ENCODE assay signal across 27 cellular contexts in the genomic region with DNA sequence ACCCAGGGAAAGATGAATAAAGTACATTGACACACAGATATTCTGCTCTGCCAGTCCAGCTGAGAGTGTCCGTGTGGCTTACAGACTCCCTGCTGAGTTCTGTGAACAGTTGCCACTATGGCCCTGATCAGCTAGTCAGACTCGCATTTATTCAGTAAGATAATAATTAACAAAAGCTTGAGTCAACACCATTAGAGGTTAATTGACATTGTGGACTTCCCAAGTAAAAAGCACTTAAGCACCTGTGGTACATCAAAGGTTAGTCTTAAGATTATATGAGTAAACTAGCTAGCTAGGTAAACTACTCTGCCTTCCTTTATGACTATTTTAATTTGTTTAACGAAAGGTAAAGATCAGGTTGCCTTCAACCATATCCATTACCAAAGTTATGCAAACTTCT. TPM values are rescaled to one million over a fixed set of nuclear protein-coding genes. Genes with fewer than 3 reads are reported as not detected.
"Had no signal": no experiment of that assay in that cellular context is flagged by ENCODE, and none has a peak within 500 bp of the region (broad histone marks: within the 10 kb centered on the region; RNA-seq: fewer than 3 reads in every experiment).

No MANE protein-coding gene starts in this region.

- H2AFZ ChIP-seq: neural progenitor cell had no signal

- H3K4me1 ChIP-seq: colonic mucosa, left lung, neural progenitor cell, sigmoid colon, thyroid gland had no signal

- FAIRE-seq: bronchial epithelial cell, endothelial cell of umbilical vein had no signal

- H3K27me3 ChIP-seq: colonic mucosa, left lung, neural progenitor cell, sigmoid colon, thyroid gland had no signal

- H3K36me3 ChIP-seq: colonic mucosa, left lung, neural progenitor cell, sigmoid colon, thyroid gland had no signal

- H3K4me1 Mint-ChIP-seq: activated B cell treated with CpG ODN at 0.5 μM for 24 hours; activated CD4-positive, alpha-beta T cell treated with anti-CD3 and anti-CD28 coated beads for 36 hours; activated naive CD4-positive, alpha-beta T cell treated with anti-CD3 and anti-CD28 coated beads, Interleukin-2, amount 10 ng/mL, durations not matched to agents 7 days and 5 days; naive thymus-derived CD8-positive, alpha-beta T cell; neural progenitor cell had no signal

- H3K36me3 Mint-ChIP-seq: activated naive CD4-positive, alpha-beta T cell treated with anti-CD3 and anti-CD28 coated beads, Interleukin-2, amount 10 ng/mL, durations not matched to agents 7 days and 5 days; naive thymus-derived CD8-positive, alpha-beta T cell; neural progenitor cell had no signal

- H3K27ac Mint-ChIP-seq: activated B cell treated with CpG ODN at 0.5 μM for 24 hours; activated CD4-positive, alpha-beta T cell treated with anti-CD3 and anti-CD28 coated beads for 36 hours; activated naive CD4-positive, alpha-beta T cell treated with anti-CD3 and anti-CD28 coated beads, Interleukin-2, amount 10 ng/mL, durations not matched to agents 7 days and 5 days; activated T-cell treated with anti-CD3 and anti-CD28 coated beads, Interleukin-2, amount 50 U/mL, for 72 hours; effector memory CD8-positive, alpha-beta T cell; naive thymus-derived CD8-positive, alpha-beta T cell; neural progenitor cell; progenitor cell of endocrine pancreas had no signal

- H3K4me3 ChIP-seq: colonic mucosa, dorsolateral prefrontal cortex, left lung, lung, neural progenitor cell, sigmoid colon, thyroid gland had no signal

- H3K4me2 ChIP-seq: neural progenitor cell had no signal

- H3K9me3 Mint-ChIP-seq: activated T-cell treated with anti-CD3 and anti-CD28 coated beads, Interleukin-2, amount 50 U/mL, for 72 hours; effector memory CD8-positive, alpha-beta T cell had no signal

- H3K9me3 ChIP-seq: colonic mucosa, sigmoid colon, thyroid gland had no signal

- ATAC-seq: activated CD4-positive, alpha-beta T cell treated with anti-CD3 and anti-CD28 coated beads for 36 hours; activated T-cell treated with anti-CD3 and anti-CD28 coated beads, Interleukin-2, amount 50 U/mL, for 72 hours; effector memory CD8-positive, alpha-beta T cell; esophagus mucosa; left lung; naive thymus-derived CD8-positive, alpha-beta T cell had no signal

- H3K9ac ChIP-seq: neural progenitor cell had no signal

- DNase-seq: activated B cell treated with CpG ODN at 0.5 μM for 24 hours; activated CD4-positive, alpha-beta T cell treated with anti-CD3 and anti-CD28 coated beads for 36 hours; activated CD4-positive, alpha-beta T cell treated with anti-CD3 and anti-CD28 coated beads, Interleukin-2, amount 50 U/mL, for 4 hours; activated effector memory CD4-positive, alpha-beta T cell treated with Interleukin-2 at 50 U/mL for 16 hours; activated naive CD4-positive, alpha-beta T cell treated with anti-CD3 and anti-CD28 coated beads, Interleukin-2, amount 10 ng/mL, durations not matched to agents 7 days and 5 days; activated T-cell treated with anti-CD3 and anti-CD28 coated beads, Interleukin-2, amount 50 U/mL, for 72 hours; amygdala; colonic mucosa; dorsolateral prefrontal cortex; effector memory CD8-positive, alpha-beta T cell; foreskin melanocyte; left lung; naive thymus-derived CD8-positive, alpha-beta T cell; retina; sigmoid colon; stimulated activated CD4-positive, alpha-beta T cell treated with anti-CD3 and anti-CD28 coated beads, Interleukin-2, amount 100 ng/mL, for 48 hours; stimulated activated naive CD4-positive, alpha-beta T cell treated with Interleukin-2 at 50 U/mL for 16 hours; T1000; thyroid gland had no signal

- H3K4me3 Mint-ChIP-seq: activated B cell treated with CpG ODN at 0.5 μM for 24 hours; activated CD4-positive, alpha-beta T cell treated with anti-CD3 and anti-CD28 coated beads for 36 hours; activated naive CD4-positive, alpha-beta T cell treated with anti-CD3 and anti-CD28 coated beads, Interleukin-2, amount 10 ng/mL, durations not matched to agents 7 days and 5 days; activated T-cell treated with anti-CD3 and anti-CD28 coated beads, Interleukin-2, amount 50 U/mL, for 72 hours; effector memory CD8-positive, alpha-beta T cell; naive thymus-derived CD8-positive, alpha-beta T cell; neural progenitor cell had no signal

- H3K27me3 Mint-ChIP-seq: activated B cell treated with CpG ODN at 0.5 μM for 24 hours; activated CD4-positive, alpha-beta T cell treated with anti-CD3 and anti-CD28 coated beads for 36 hours; activated naive CD4-positive, alpha-beta T cell treated with anti-CD3 and anti-CD28 coated beads, Interleukin-2, amount 10 ng/mL, durations not matched to agents 7 days and 5 days; effector memory CD8-positive, alpha-beta T cell; progenitor cell of endocrine pancreas had no signal

- H3K27ac ChIP-seq: colonic mucosa, dorsolateral prefrontal cortex, left lung, neural progenitor cell, sigmoid colon, thyroid gland had no signal

RNA-seq across cellular contexts. Expression of a gene that starts 33.7 kb away (rescaled TPM):
- total RNA-seq: activated B cell treated with CpG ODN at 0.5 μM for 24 hours; activated CD4-positive, alpha-beta T cell treated with anti-CD3 and anti-CD28 coated beads for 36 hours; activated CD8-positive, alpha-beta memory T cell treated with anti-CD3 and anti-CD28 coated beads for 36 hours; activated T-cell treated with anti-CD3 and anti-CD28 coated beads, Interleukin-2, amount 50 U/mL, for 72 hours; bronchial epithelial cell; endothelial cell of umbilical vein; esophagus mucosa; left lung; lung; naive thymus-derived CD8-positive, alpha-beta T cell; progenitor cell of endocrine pancreas; ureter had no signal
- polyA plus RNA-seq: endothelial cell of umbilical vein; lung; naive thymus-derived CD8-positive, alpha-beta T cell had no signal
